Comparison of ENCODE assay signal across 24 cellular contexts in the genomic region with DNA sequence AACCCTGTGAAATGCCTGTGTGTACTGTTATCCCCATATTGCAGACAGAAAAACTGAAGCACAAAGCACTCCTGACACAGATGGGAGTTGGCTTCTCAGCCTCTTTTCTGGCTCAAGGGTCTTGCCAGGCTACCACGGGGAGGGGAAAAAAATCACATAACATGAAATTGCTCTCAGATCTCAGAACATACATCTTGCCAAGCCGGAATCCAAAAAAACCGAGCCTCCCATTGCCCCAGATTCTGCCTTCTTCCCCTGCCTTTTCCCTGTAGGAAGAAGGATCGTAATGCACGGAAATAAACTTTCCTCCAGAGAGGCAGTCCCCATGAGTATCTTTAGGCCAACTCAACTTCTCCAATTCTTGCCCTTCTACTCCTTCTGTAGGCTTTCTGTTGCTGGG.
"Had no signal": no experiment of that assay in that cellular context is flagged by ENCODE, and none has a peak within 500 bp of the region (broad histone marks: within the 10 kb centered on the region; RNA-seq: fewer than 3 reads in every experiment).

No MANE protein-coding gene starts in this region.

- H3K27me3 ChIP-seq: adrenal gland, body of pancreas had no signal

- H3K4me3 ChIP-seq: adrenal gland, body of pancreas, esophagus squamous epithelium, gastroesophageal sphincter, heart right ventricle had no signal

- H3K9me3 Mint-ChIP-seq: activated CD4-positive, alpha-beta memory T cell treated with anti-CD3 and anti-CD28 coated beads, Interleukin-2, amount 10 ng/mL, durations not matched to agents 7 days and 5 days; activated CD4-positive, alpha-beta T cell treated with anti-CD3 and anti-CD28 coated beads, Interleukin-2, amount 10 ng/mL, durations not matched to agents 7 days and 5 days; activated naive CD4-positive, alpha-beta T cell treated with anti-CD3 and anti-CD28 coated beads for 36 hours; activated naive CD4-positive, alpha-beta T cell treated with anti-CD3 and anti-CD28 coated beads, Interleukin-2, amount 50 U/mL, for 24 hours; activated naive CD8-positive, alpha-beta T cell treated with anti-CD3 and anti-CD28 coated beads for 36 hours; activated naive CD8-positive, alpha-beta T cell treated with anti-CD3 and anti-CD28 coated beads, Interleukin-2, amount 50 U/mL, for 24 hours; activated T-helper 1 cell treated with anti-CD3 and anti-CD28 coated beads, Interleukin-12 subunit alpha, Interleukin-12 subunit beta, Interleukin-2, Interleukin-4 antibody, amounts not matched to agents 30 ng/mL and 10 ng/mL and 1 ng/mL, durations not matched to agents 14 hours and 24 hours and 36 hours; activated T-helper 2 cell treated with anti-CD3 and anti-CD28 coated beads, Interferon-gamma antibody, Interleukin-2, Interleukin-4, amounts not matched to agents 10 μg/mL and 5 μg/mL and 100 μg/mL, durations not matched to agents 14 hours and 24 hours and 36 hours; WTC11 had no signal

- H3K4me3 Mint-ChIP-seq: activated CD4-positive, alpha-beta memory T cell treated with anti-CD3 and anti-CD28 coated beads, Interleukin-2, amount 10 ng/mL, durations not matched to agents 7 days and 5 days; activated CD4-positive, alpha-beta T cell treated with anti-CD3 and anti-CD28 coated beads, Interleukin-2, amount 10 ng/mL, durations not matched to agents 7 days and 5 days; activated naive CD4-positive, alpha-beta T cell treated with anti-CD3 and anti-CD28 coated beads for 36 hours; activated naive CD4-positive, alpha-beta T cell treated with anti-CD3 and anti-CD28 coated beads, Interleukin-2, amount 50 U/mL, for 24 hours; activated naive CD8-positive, alpha-beta T cell treated with anti-CD3 and anti-CD28 coated beads for 36 hours; activated naive CD8-positive, alpha-beta T cell treated with anti-CD3 and anti-CD28 coated beads, Interleukin-2, amount 50 U/mL, for 24 hours; activated T-helper 1 cell treated with anti-CD3 and anti-CD28 coated beads, Interleukin-12 subunit alpha, Interleukin-12 subunit beta, Interleukin-2, Interleukin-4 antibody, amounts not matched to agents 30 ng/mL and 10 ng/mL and 1 ng/mL, durations not matched to agents 14 hours and 24 hours and 36 hours; WTC11 had no signal

- H3K36me3 ChIP-seq: adrenal gland, esophagus squamous epithelium, gastroesophageal sphincter, heart right ventricle had no signal

- DNase-seq: activated CD4-positive, alpha-beta memory T cell treated with anti-CD3 and anti-CD28 coated beads, Interleukin-2, amount 10 ng/mL, durations not matched to agents 7 days and 5 days; activated CD4-positive, alpha-beta T cell treated with anti-CD3 and anti-CD28 coated beads for 1 hour; activated CD4-positive, alpha-beta T cell treated with anti-CD3 and anti-CD28 coated beads for 4 hours; activated CD4-positive, alpha-beta T cell treated with anti-CD3 and anti-CD28 coated beads, Interleukin-2, amount 50 U/mL, for 4 hours; activated effector memory CD4-positive, alpha-beta T cell treated with anti-CD3 and anti-CD28 coated beads, Interleukin-2, amount 50 U/mL, for 16 hours; activated naive CD8-positive, alpha-beta T cell treated with anti-CD3 and anti-CD28 coated beads for 36 hours; activated naive CD8-positive, alpha-beta T cell treated with anti-CD3 and anti-CD28 coated beads, Interleukin-2, amount 50 U/mL, for 24 hours; activated T-cell treated with anti-CD3 and anti-CD28 coated beads, Interleukin-2, amount 50 U/mL, for 1 hour; amygdala; aorta; body of pancreas; caudate nucleus; effector CD8-positive, alpha-beta T cell; esophagus squamous epithelium; foreskin melanocyte; heart right ventricle had no signal

- H3K9me3 ChIP-seq: adrenal gland, body of pancreas, esophagus squamous epithelium, gastroesophageal sphincter, heart right ventricle had no signal

- H3K4me1 ChIP-seq: adrenal gland had no signal

- H3K36me3 Mint-ChIP-seq: activated naive CD4-positive, alpha-beta T cell treated with anti-CD3 and anti-CD28 coated beads, Interleukin-2, amount 50 U/mL, for 24 hours; activated naive CD8-positive, alpha-beta T cell treated with anti-CD3 and anti-CD28 coated beads for 36 hours; WTC11 had no signal

- H3K27ac Mint-ChIP-seq: activated CD4-positive, alpha-beta memory T cell treated with anti-CD3 and anti-CD28 coated beads, Interleukin-2, amount 10 ng/mL, durations not matched to agents 7 days and 5 days; activated CD4-positive, alpha-beta T cell treated with anti-CD3 and anti-CD28 coated beads, Interleukin-2, amount 10 ng/mL, durations not matched to agents 7 days and 5 days; activated naive CD4-positive, alpha-beta T cell treated with anti-CD3 and anti-CD28 coated beads for 36 hours; activated naive CD4-positive, alpha-beta T cell treated with anti-CD3 and anti-CD28 coated beads, Interleukin-2, amount 50 U/mL, for 24 hours; activated naive CD8-positive, alpha-beta T cell treated with anti-CD3 and anti-CD28 coated beads for 36 hours; activated naive CD8-positive, alpha-beta T cell treated with anti-CD3 and anti-CD28 coated beads, Interleukin-2, amount 50 U/mL, for 24 hours; activated T-helper 2 cell treated with anti-CD3 and anti-CD28 coated beads, Interferon-gamma antibody, Interleukin-2, Interleukin-4, amounts not matched to agents 10 μg/mL and 5 μg/mL and 100 μg/mL, durations not matched to agents 14 hours and 24 hours and 36 hours; WTC11 had no signal
